Comparison of ENCODE assay signal across 24 cellular contexts in the genomic region with DNA sequence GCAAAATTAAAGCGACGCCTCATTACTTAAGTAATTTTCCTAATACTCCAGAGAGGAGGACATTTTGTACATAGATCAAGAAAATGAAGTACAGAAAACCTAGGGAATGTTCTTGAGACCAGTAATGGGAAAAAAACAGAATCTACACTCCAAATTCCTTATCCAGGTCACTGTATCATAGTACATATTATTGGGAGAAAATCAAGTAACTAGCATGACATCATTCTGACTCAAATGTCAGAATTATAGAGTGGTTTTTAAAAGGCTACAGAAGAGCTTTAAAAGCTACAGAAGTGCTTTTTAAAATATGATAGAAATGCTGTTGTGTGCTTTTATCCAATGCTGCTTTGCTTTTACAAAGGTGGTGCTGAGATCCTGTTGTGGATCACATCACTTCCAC.
"Had no signal": no experiment of that assay in that cellular context is flagged by ENCODE, and none has a peak within 500 bp of the region (broad histone marks: within the 10 kb centered on the region; RNA-seq: fewer than 3 reads in every experiment).

No MANE protein-coding gene starts in this region.

- H3K4me3 ChIP-seq: breast epithelium, lower lobe of right lung, pancreas, smooth muscle cell, thoracic aorta, upper lobe of left lung had no signal

- H3K27me3 ChIP-seq: breast epithelium, pancreas, upper lobe of left lung had no signal

- ATAC-seq: activated CD8-positive, alpha-beta memory T cell treated with anti-CD3 and anti-CD28 coated beads, Interleukin-2, amount 10 ng/mL, durations not matched to agents 7 days and 5 days; left colon; natural killer cell treated with Interleukin-12 subunit alpha and Interleukin-12 subunit beta and Interleukin-15 and Interleukin-18, amount 100 ng/mL, for 72 hours; pancreas; sciatic nerve; stimulated activated effector memory CD8-positive, alpha-beta T cell treated with anti-CD3 and anti-CD28 coated beads, Interleukin-12 subunit alpha, Interleukin-12 subunit beta, amount 100 ng/mL, for 72 hours had no signal

- H3K9me3 ChIP-seq: breast epithelium, lower lobe of right lung, neutrophil, pancreas, thoracic aorta, upper lobe of left lung had no signal

- H3K27ac ChIP-seq: breast epithelium, lower lobe of right lung, neutrophil, pancreas, thoracic aorta, upper lobe of left lung had no signal

- H3K36me3 ChIP-seq: breast epithelium, neutrophil, pancreas, thoracic aorta had no signal

- DNase-seq: activated CD4-positive, alpha-beta memory T cell treated with anti-CD3 and anti-CD28 coated beads, Interleukin-2, amount 10 ng/mL, durations not matched to agents 7 days and 5 days; activated CD4-positive, alpha-beta T cell treated with anti-CD3 and anti-CD28 coated beads for 48 hours; activated CD4-positive, CD25-positive, alpha-beta regulatory T cell; activated CD8-positive, alpha-beta memory T cell treated with anti-CD3 and anti-CD28 coated beads, Interleukin-2, amount 10 ng/mL, durations not matched to agents 7 days and 5 days; activated naive CD4-positive, alpha-beta T cell treated with Interleukin-2 at 50 U/mL for 16 hours; activated naive CD8-positive, alpha-beta T cell treated with anti-CD3 and anti-CD28 coated beads, Interleukin-2, amount 10 ng/mL, durations not matched to agents 7 days and 5 days; anterior cingulate cortex; cortex of kidney; effector CD4-positive, alpha-beta T cell; hippocampal formation; islet precursor cell; left colon; lower lobe of right lung; pancreas; stimulated activated CD4-positive, alpha-beta T cell treated with anti-CD3 and anti-CD28 coated beads, Interleukin-4, amount 100 ng/mL, for 1 hour; T-helper 9 cell; upper lobe of left lung had no signal

- H3K4me2 ChIP-seq: smooth muscle cell had no signal

- H3K4me1 ChIP-seq: breast epithelium, lower lobe of right lung had no signal
